23 cellular contexts compared by ENCODE assay signal in the genomic region with DNA sequence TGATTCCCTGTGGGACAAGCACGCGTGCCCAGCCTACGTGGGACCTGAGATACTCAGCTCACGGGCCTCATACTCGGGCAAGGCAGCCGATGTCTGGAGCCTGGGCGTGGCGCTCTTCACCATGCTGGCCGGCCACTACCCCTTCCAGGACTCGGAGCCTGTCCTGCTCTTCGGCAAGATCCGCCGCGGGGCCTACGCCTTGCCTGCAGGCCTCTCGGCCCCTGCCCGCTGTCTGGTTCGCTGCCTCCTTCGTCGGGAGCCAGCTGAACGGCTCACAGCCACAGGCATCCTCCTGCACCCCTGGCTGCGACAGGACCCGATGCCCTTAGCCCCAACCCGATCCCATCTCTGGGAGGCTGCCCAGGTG.
"Had no signal": no experiment of that assay in that cellular context is flagged by ENCODE, and none has a peak within 500 bp of the region (broad histone marks: within the 10 kb centered on the region; RNA-seq: fewer than 3 reads in every experiment).

No MANE protein-coding gene starts in this region.

- H3K9me3 ChIP-seq: SJSA1 had no signal

- H3K4me2 ChIP-seq: KMS-11 had no signal

- H3K27me3 ChIP-seq: SJSA1 had no signal

- H3K9ac ChIP-seq: KMS-11 had no signal

- H3K4me3 ChIP-seq: SJSA1 had no signal

- H3K27ac ChIP-seq: KMS-11, SJSA1 had no signal

- ATAC-seq: activated CD8-positive, alpha-beta T cell treated with anti-CD3 and anti-CD28 coated beads, Interleukin-2, amount 10 ng/mL, durations not matched to agents 7 days and 5 days; SK-N-SH treated with all-trans-retinoic acid at 6 μM for 48 hours; WTC11 had no signal

- H3K4me1 ChIP-seq: SJSA1 had no signal

- DNase-seq: activated CD4-positive, alpha-beta T cell treated with anti-CD3 and anti-CD28 coated beads for 48 hours; activated CD4-positive, alpha-beta T cell treated with anti-CD3 and anti-CD28 coated beads, Interleukin-2, amount 50 U/mL, for 4 hours; activated CD4-positive, CD25-positive, alpha-beta regulatory T cell treated with anti-CD3 and anti-CD28 coated beads, Interleukin-2, amount 50 U/mL, for 72 hours; activated CD8-positive, alpha-beta T cell treated with anti-CD3 and anti-CD28 coated beads, Interleukin-2, amount 10 ng/mL, durations not matched to agents 7 days and 5 days; activated effector memory CD4-positive, alpha-beta T cell treated with Interleukin-2 at 50 U/mL for 16 hours; activated naive CD4-positive, alpha-beta T cell; activated T-cell treated with anti-CD3 and anti-CD28 coated beads, Interleukin-2, amount 50 U/mL, for 24 hours; amygdala; MV-4-11; NCI-H1092 treated with DMSO at 0.1 percent for 48 hours; NCI-H1417 treated with DMSO at 0.1 percent for 48 hours; NCI-H1694; NCI-H2029 treated with DMSO at 0.1 percent for 48 hours; NCI-H345; NCI-H510A; NCI-H526 treated with DMSO at 0.1 percent for 48 hours; NCI-H82; RPMI8226; SHP77 had no signal
